Comparison of ENCODE assay signal across 5 cellular contexts in the genomic region with DNA sequence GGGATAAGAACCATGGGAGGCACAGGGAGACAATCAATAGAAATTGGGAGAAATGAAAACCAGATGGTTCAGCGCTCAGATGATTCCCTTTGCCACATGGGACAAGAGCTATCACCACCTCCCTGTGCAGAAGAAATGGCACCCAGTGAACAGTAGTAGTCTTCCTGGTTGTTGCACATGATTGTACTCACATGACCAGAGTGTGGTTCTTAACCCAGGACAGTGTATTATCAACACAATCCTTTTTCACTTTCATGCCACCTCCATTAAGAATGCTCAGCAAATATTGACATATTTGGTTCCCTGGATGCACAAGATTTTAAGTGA.
"Had no signal": no experiment of that assay in that cellular context is flagged by ENCODE, and none has a peak within 500 bp of the region (broad histone marks: within the 10 kb centered on the region; RNA-seq: fewer than 3 reads in every experiment).

No MANE protein-coding gene starts in this region.

- H3K4me3 Mint-ChIP-seq: H9, IgD-negative memory B cell had no signal

- DNase-seq: GM23248, H9, HCEC 1CT, KBM-7 had no signal

- H3K4me1 Mint-ChIP-seq: IgD-negative memory B cell had no signal

- H2AFZ ChIP-seq: GM23248 had no signal

- H3K4me3 ChIP-seq: GM23248 had no signal

- H3K9ac ChIP-seq: GM23248 had no signal

- H3K27ac Mint-ChIP-seq: H9, IgD-negative memory B cell had no signal

- H3K27ac ChIP-seq: GM23248 had no signal
